In genomic region chr2:88077076-88077475, GRCh38 we compare ENCODE assay signal across 29 cellular contexts. TPM values are rescaled to one million over a fixed set of nuclear protein-coding genes. Genes with fewer than 3 reads are reported as not detected.
DNase-seq lines count a peak whose midpoint lies in the region; ATAC-seq and TF ChIP-seq lines count a peak whose summit lies in the region.
"Had no signal": no experiment of that assay in that cellular context is flagged by ENCODE, and none has a peak within 500 bp of the region (broad histone marks: within the 10 kb centered on the region; RNA-seq: fewer than 3 reads in every experiment).

No MANE protein-coding gene starts in this region.

- H3K36me3 ChIP-seq in muscle layer of colon (ENCODE audit: insufficient read depth, low read length) (no peaks in the 10 kb centered on the region), skeletal muscle tissue (ENCODE audit: control insufficient read depth in 3 of 3, insufficient read depth in 3 of 3, low read length in 3 of 3) (no peaks in the 10 kb centered on the region)
- H3K36me3 ChIP-seq: lower lobe of right lung, thoracic aorta, uterus had no signal

- H3K9ac ChIP-seq in muscle layer of colon (ENCODE audit: low read length) (no peak overlapping the region), skeletal muscle tissue (ENCODE audit: low read depth in 1 of 3, low read length in 3 of 3) (no peak overlapping the region)

- no peak for TF ChIP-seq CTCF in glutamatergic neuron (IDR thresholded peaks at IDR 0.05; ENCODE audit: partially characterized antibody, unreplicated experiment)

- H3K36me3 Mint-ChIP-seq in glutamatergic neuron (ENCODE audit: unreplicated experiment): no peaks in the 10 kb centered on the region

- peak; percentile 14 for DNase-seq in NCI-H1092 treated with DMSO at 0.1 percent for 48 hours (lab: John Stamatoyannopoulos, UW)
- no peak for DNase-seq in NCI-H1092 (lab: John Stamatoyannopoulos, UW)
- peak; percentile 51 for DNase-seq in glutamatergic neuron
- no peak for DNase-seq in amygdala (lab: John Stamatoyannopoulos, UW)
- DNase-seq in H4 (ENCODE audit: low spot score): no peak
- DNase-seq: 8988T; activated CD4-positive, alpha-beta T cell treated with anti-CD3 and anti-CD28 coated beads, Interleukin-2, amount 10 ng/mL, durations not matched to agents 7 days and 5 days; activated T-cell treated with anti-CD3 and anti-CD28 coated beads, Interleukin-2, amount 50 U/mL, for 24 hours; CD4-positive, alpha-beta T cell; HFFc6; kidney; lower lobe of right lung; mucosa of descending colon; MV-4-11; NCI-H187 treated with DMSO at 0.1 percent for 48 hours; NCI-H2171 treated with DMSO at 0.1 percent for 48 hours; NCI-H526 treated with DMSO at 0.1 percent for 48 hours; posterior cingulate gyrus; stimulated activated naive CD8-positive, alpha-beta T cell treated with anti-CD3 and anti-CD28 coated beads, Interleukin-15, Interleukin-2, amounts not matched to agents 100 U/mL and 50 U/mL, for 24 hours; uterus had no signal

- peaks cover 2% of the 10 kb centered on the region for H3K27me3 Mint-ChIP-seq in glutamatergic neuron (ENCODE audit: unreplicated experiment)
- H3K27me3 Mint-ChIP-seq: activated CD4-positive, alpha-beta T cell treated with anti-CD3 and anti-CD28 coated beads, Interleukin-2, amount 10 ng/mL, durations not matched to agents 7 days and 5 days; activated T-cell treated with anti-CD3 and anti-CD28 coated beads, Interleukin-2, amount 50 U/mL, for 24 hours; CD4-positive, alpha-beta T cell had no signal

- H3K9me3 Mint-ChIP-seq in glutamatergic neuron (ENCODE audit: unreplicated experiment): peaks cover 2% of the 10 kb centered on the region
- H3K9me3 Mint-ChIP-seq: activated CD4-positive, alpha-beta T cell treated with anti-CD3 and anti-CD28 coated beads, Interleukin-2, amount 10 ng/mL, durations not matched to agents 7 days and 5 days; activated T-cell treated with anti-CD3 and anti-CD28 coated beads, Interleukin-2, amount 50 U/mL, for 24 hours; CD4-positive, alpha-beta T cell; HFFc6 had no signal

- H3K4me3 ChIP-seq in muscle layer of colon (ENCODE audit: low read depth in 1 of 2, low read length in 2 of 2) (peak overlapping the region in 1 of 2 donors; percentile 12), skeletal muscle tissue (ENCODE audit: low read length in 3 of 3) (peak overlapping the region in 1 of 3 donors; percentile 22)
- H3K4me3 ChIP-seq: lower lobe of right lung, mucosa of descending colon, thoracic aorta, uterus had no signal

- no peaks in the 10 kb centered on the region for H3K27me3 ChIP-seq in muscle layer of colon (ENCODE audit: control insufficient read depth in 1 of 2, insufficient read depth in 2 of 2, low read length in 2 of 2)
- H3K27me3 ChIP-seq in skeletal muscle tissue (ENCODE audit: control insufficient read depth in 3 of 3, insufficient read depth in 3 of 3, low read length in 3 of 3): no peaks in the 10 kb centered on the region
- H3K27me3 ChIP-seq: uterus had no signal

- peaks cover 21% of the 10 kb centered on the region for H3K4me1 ChIP-seq in muscle layer of colon (ENCODE audit: insufficient read depth, low read length)
- peaks cover 28 to 39% (median 37%) of the 10 kb centered on the region in 3 donors for H3K4me1 ChIP-seq in skeletal muscle tissue (ENCODE audit: control insufficient read depth in 3 of 3, insufficient read depth in 3 of 3, low read length in 3 of 3)
- H3K4me1 ChIP-seq: uterus had no signal

- H3K27ac Mint-ChIP-seq in glutamatergic neuron (ENCODE audit: unreplicated experiment): peak overlapping the region; percentile 46
- H3K27ac Mint-ChIP-seq: activated CD4-positive, alpha-beta T cell treated with anti-CD3 and anti-CD28 coated beads, Interleukin-2, amount 10 ng/mL, durations not matched to agents 7 days and 5 days; activated T-cell treated with anti-CD3 and anti-CD28 coated beads, Interleukin-2, amount 50 U/mL, for 24 hours; CD4-positive, alpha-beta T cell; HFFc6 had no signal

- H3K4me1 Mint-ChIP-seq in glutamatergic neuron (ENCODE audit: low read depth, unreplicated experiment): peaks cover 12% of the 10 kb centered on the region
- H3K4me1 Mint-ChIP-seq: activated CD4-positive, alpha-beta T cell treated with anti-CD3 and anti-CD28 coated beads, Interleukin-2, amount 10 ng/mL, durations not matched to agents 7 days and 5 days had no signal

- no peak overlapping the region for H3K4me3 Mint-ChIP-seq in glutamatergic neuron (ENCODE audit: unreplicated experiment)
- H3K4me3 Mint-ChIP-seq: activated CD4-positive, alpha-beta T cell treated with anti-CD3 and anti-CD28 coated beads, Interleukin-2, amount 10 ng/mL, durations not matched to agents 7 days and 5 days; activated T-cell treated with anti-CD3 and anti-CD28 coated beads, Interleukin-2, amount 50 U/mL, for 24 hours; CD4-positive, alpha-beta T cell; HFFc6; neural crest cell had no signal

- H3K27ac ChIP-seq in muscle layer of colon (ENCODE audit: low read depth, low read length): peak overlapping the region; percentile 49
- peak overlapping the region; percentile 56 for H3K27ac ChIP-seq in skeletal muscle tissue (ENCODE audit: low read depth, low read length)
- H3K27ac ChIP-seq: lower lobe of right lung, thoracic aorta, uterus, VCaP had no signal

- ATAC-seq in HG03354 (IDR thresholded peaks at IDR 0.05; ENCODE audit: poor library complexity, severe bottlenecking, unreplicated experiment): no peak
- ATAC-seq: lower lobe of right lung; mucosa of descending colon; stimulated activated naive CD8-positive, alpha-beta T cell treated with anti-CD3 and anti-CD28 coated beads, Interleukin-15, Interleukin-2, amounts not matched to agents 100 U/mL and 50 U/mL, for 24 hours had no signal

- H3K9me3 ChIP-seq in muscle layer of colon (ENCODE audit: low read length): no peaks in the 10 kb centered on the region
- H3K9me3 ChIP-seq in skeletal muscle tissue (ENCODE audit: control insufficient read depth in 3 of 3, low read length in 3 of 3): no peaks in the 10 kb centered on the region
- H3K9me3 ChIP-seq: lower lobe of right lung, mucosa of descending colon, thoracic aorta, uterus had no signal

RNA-seq across cellular contexts. Expression of gene SMYD1, which starts 9.5 kb away (rescaled TPM):
- total RNA-seq in glutamatergic neuron (ENCODE audit: unreplicated experiment) (0.25 TPM), skeletal muscle tissue (147 TPM)
- not detected in 2 replicates for total RNA-seq in H4 (2014; rRNA removed; shearing (Covaris generic))
- total RNA-seq: activated CD4-positive, alpha-beta T cell treated with anti-CD3 and anti-CD28 coated beads, Interleukin-2, amount 10 ng/mL, durations not matched to agents 7 days and 5 days; CD4-positive, alpha-beta T cell; endothelial cell of umbilical vein; fibroblast of lung; HFFc6; kidney; lower lobe of right lung; neural crest cell; thoracic aorta had no signal

RNA-seq across cellular contexts. Expression of gene KRCC1, which starts 21.5 kb away (rescaled TPM):
- total RNA-seq in glutamatergic neuron (ENCODE audit: unreplicated experiment): 8.0 TPM
- 11.5 TPM for total RNA-seq in skeletal muscle tissue
- total RNA-seq in H4 (2014; rRNA removed; shearing (Covaris generic)): 28.3 and 35.3 TPM in 2 replicates

RNA-seq across cellular contexts. Expression of gene FABP1, which starts 50.8 kb away (rescaled TPM):
- total RNA-seq in glutamatergic neuron (ENCODE audit: unreplicated experiment) (not detected), skeletal muscle tissue (not detected)
- total RNA-seq in H4 (2014; rRNA removed; shearing (Covaris generic)): not detected in 2 replicates
- total RNA-seq: activated CD4-positive, alpha-beta T cell treated with anti-CD3 and anti-CD28 coated beads, Interleukin-2, amount 10 ng/mL, durations not matched to agents 7 days and 5 days; CD4-positive, alpha-beta T cell; endothelial cell of umbilical vein; fibroblast of lung; HFFc6; kidney; LHCN-M2; lower lobe of right lung; neural crest cell; thoracic aorta had no signal

Comparison
In these comparisons a context has a peak if more than half of its experiments do, and no peak if none do; other contexts are left out.
1. DNase-seq: peak in NCI-H1092 treated with DMSO at 0.1 percent for 48 hours (single experiment) and glutamatergic neuron (single experiment); none in NCI-H1092 (single experiment), amygdala (0 of 56) and H4 (single experiment).
2. RNA of gene SMYD1, which starts 9.5 kb away (total RNA-seq): 147 TPM in skeletal muscle tissue (single experiment); 0.25 TPM in glutamatergic neuron (single experiment) and not detected in H4; every median in the first group is over 100 times any median in the second.